In genomic region chr4:185801471-185801870, GRCh38 we compare ENCODE assay signal across 16 cellular contexts. TPM values are rescaled to one million over a fixed set of nuclear protein-coding genes. Genes with fewer than 3 reads are reported as not detected.
A peak's percentile ranks its signal among the peaks of the same experiment; 100 is the strongest.
DNase-seq lines count a peak whose midpoint lies in the region; ATAC-seq, FAIRE-seq and TF ChIP-seq lines count a peak whose summit lies in the region.
"Had no signal": no experiment of that assay in that cellular context is flagged by ENCODE, and none has a peak within 500 bp of the region (broad histone marks: within the 10 kb centered on the region; RNA-seq: fewer than 3 reads in every experiment).

No MANE protein-coding gene starts in this region.

- no peak for TF ChIP-seq CTCF in liver (IDR thresholded peaks at IDR 0.05; ENCODE audit: low read depth, low read length, missing input control)
- no peak for TF ChIP-seq CTCF in HepG2 (CRISPR knock-in tag; IDR thresholded peaks at IDR 0.05)
- no peak for TF ChIP-seq CTCF in choroid plexus epithelial cell (conservative IDR thresholded peaks at IDR 0.05; ENCODE audit: low read depth, low read length)
- no peak for TF ChIP-seq CTCF in fibroblast of villous mesenchyme (IDR thresholded peaks at IDR 0.05; ENCODE audit: insufficient read depth, low read depth, low read length)

- TF ChIP-seq EP300 in HepG2 (IDR thresholded peaks at IDR 0.05; ENCODE audit: low read depth in 2 of 2, low read length in 2 of 2) (no peak), HepG2 (CRISPR knock-in tag; IDR thresholded peaks at IDR 0.05; ENCODE audit: borderline replicate concordance) (no peak)

- H3K4me3 ChIP-seq in liver (ENCODE audit: low read depth in 1 of 3, low read length in 3 of 3) = no peak overlapping the region
- no peak overlapping the region for H3K4me3 ChIP-seq in HepG2 (replicated peaks in 1 of 3; ENCODE audit: insufficient read depth in 1 of 3, low read depth in 2 of 3, low read length in 3 of 3)
- no peak overlapping the region for H3K4me3 ChIP-seq in choroid plexus epithelial cell (ENCODE audit: low read depth, low read length)
- no peak overlapping the region for H3K4me3 ChIP-seq in fibroblast of villous mesenchyme (ENCODE audit: low read depth, low read length)
- H3K4me3 ChIP-seq: HAP-1 had no signal

- intact Hi-C loops in HepG2 (cut with micrococcal nuclease; ENCODE audit: unreplicated experiment) = no loop called here

- no peak for ATAC-seq in HepG2
- no peak for ATAC-seq in GM18517 (IDR thresholded peaks at IDR 0.05; ENCODE audit: unreplicated experiment)

- H4K20me1 ChIP-seq in HepG2 (ENCODE audit: insufficient read depth, low read length) = no peaks in the 10 kb centered on the region

- peaks cover 44% of the 10 kb centered on the region for H3K79me2 ChIP-seq in HepG2 (ENCODE audit: insufficient read depth, low read length)

- no peak overlapping the region for H2AFZ ChIP-seq in HepG2 (ENCODE audit: low read length)

- DNase-seq in HepG2 (ENCODE audit: low spot score) (no peak), choroid plexus epithelial cell (ENCODE audit: low read depth) (peak; percentile 66), fibroblast of villous mesenchyme (ENCODE audit: low read depth) (peak; percentile 43), CD1c-positive myeloid dendritic cell (ENCODE audit: extremely low spot score) (no peak)
- DNase-seq in activated naive CD4-positive, alpha-beta T cell treated with Interleukin-2 at 50 U/mL for 16 hours = no peak
- DNase-seq: C1 segment of cervical spinal cord; CD4-positive, alpha-beta memory T cell; DMS79; EL had no signal

- H3K9ac ChIP-seq in liver (ENCODE audit: low read depth in 1 of 2, low read length in 2 of 2) (no peak overlapping the region), HepG2 (ENCODE audit: insufficient read depth, low read depth, low read length) (no peak overlapping the region)

- no peaks in the 10 kb centered on the region for H3K9me3 ChIP-seq in liver (ENCODE audit: control insufficient read depth in 4 of 4, low read length in 3 of 4)
- no peaks in the 10 kb centered on the region for H3K9me3 ChIP-seq in HepG2 (ENCODE audit: low read length)
- H3K9me3 ChIP-seq: HAP-1 had no signal

- BruUV-seq in HepG2 (replicated peaks; lab: Mats Ljungman, UMichigan) = no TSS peak

- H3K4me2 ChIP-seq in HepG2 (ENCODE audit: low read depth, low read length) = no peak overlapping the region

- H3K4me1 ChIP-seq in liver (ENCODE audit: control insufficient read depth in 4 of 4, insufficient read depth in 4 of 4, low read length in 3 of 4) (peaks cover 0 to 29% (median 6%) of the 10 kb centered on the region in 4 donors), HepG2 (ENCODE audit: insufficient read depth, low read length) (peaks cover 54% of the 10 kb centered on the region)
- H3K4me1 ChIP-seq: HAP-1 had no signal

- H3K27ac ChIP-seq in liver (ENCODE audit: low read depth in 1 of 2, low read length in 2 of 2) (no peak overlapping the region), HepG2 (ENCODE audit: extremely low read length, insufficient read depth, low read length) (no peak overlapping the region)

- TF ChIP-seq POLR2A in HepG2 (IDR thresholded peaks at IDR 0.05; ENCODE audit: insufficient read depth in 1 of 2, low read depth in 2 of 2, low read length in 2 of 2) = no peak

- no peak for TF ChIP-seq RAD21 in liver (IDR thresholded peaks at IDR 0.05)
- no peak for TF ChIP-seq RAD21 in HepG2 (CRISPR knock-in tag; IDR thresholded peaks at IDR 0.05)

- H3K27me3 ChIP-seq in liver (ENCODE audit: control insufficient read depth in 4 of 4, insufficient read depth in 4 of 4, low read length in 3 of 4) (no peaks in the 10 kb centered on the region), HepG2 (ENCODE audit: control insufficient read depth in 1 of 2, insufficient read depth in 2 of 2, low read length in 2 of 2) (no peaks in the 10 kb centered on the region)

- no peak for FAIRE-seq in HepG2 (lab: Jason Lieb, UNC)
- FAIRE-seq: A204.1, G401.6, GM12891, H1 had no signal

- CTCF ChIA-PET in HepG2 (lab: Yijun Ruan, JAX; ENCODE audit: low intra/inter-chr PET ratio, low total read pairs) = no interaction called here

- 86% methylated on average over 4 of the region's 4 CpGs for WGBS in liver
- 94% methylated on average over 4 of the region's 4 CpGs for WGBS in HepG2 (ENCODE audit: low lambda C conversion rate)

- H3K36me3 ChIP-seq in liver (ENCODE audit: control insufficient read depth in 4 of 4, insufficient read depth in 3 of 4, low read depth in 1 of 4, low read length in 3 of 4) = peaks cover 0 to 11% (median 0%) of the 10 kb centered on the region in 4 donors
- peaks cover 5 to 14% of the 10 kb centered on the region in 2 experiments; a peak in 3 of 5 replicates for H3K36me3 ChIP-seq in HepG2 (replicated peaks in 1 of 2; ENCODE audit: control insufficient read depth in 1 of 2, insufficient read depth in 2 of 2, low read length in 2 of 2)
- H3K36me3 ChIP-seq: HAP-1 had no signal

- in situ Hi-C loops in HepG2 (cut with HindIII; ENCODE audit: extremely low pct_ligation_motif_present, low pct_unique_long_range_greater_than_20kb) = no loop called here

- POLR2A ChIA-PET in HepG2 (lab: Yijun Ruan, JAX) = no interaction called here

TF ChIP-seq in liver, 16 proteins besides CTCF, POLR2A, EP300 and RAD21 (continues in another document):
- TF ChIP-seq NR2F2 (IDR thresholded peaks at IDR 0.05) (no peak), ZBTB33 (IDR thresholded peaks at IDR 0.05) (no peak), MAX (IDR thresholded peaks at IDR 0.05) (no peak), GABPA (IDR thresholded peaks at IDR 0.05 in 1 of 2, conservative IDR thresholded peaks at IDR 0.05 in 1 of 2) (no peak)

TF ChIP-seq in HepG2, 621 proteins besides CTCF, POLR2A, EP300 and RAD21 (continues in another document):
- TF ChIP-seq MAFF (IDR thresholded peaks at IDR 0.05; ENCODE audit: low read depth, low read length) (no peak), ZNF17 (CRISPR knock-in tag; IDR thresholded peaks at IDR 0.05) (no peak), ZNF615 (CRISPR knock-in tag; IDR thresholded peaks at IDR 0.05; ENCODE audit: borderline replicate concordance) (no peak), BCLAF1 (IDR thresholded peaks at IDR 0.05) (no peak), GABPB1 (CRISPR knock-in tag; IDR thresholded peaks at IDR 0.05) (no peak), ZNF296 (CRISPR knock-in tag; conservative IDR thresholded peaks at IDR 0.05) (no peak), ZEB1 (IDR thresholded peaks at IDR 0.05; ENCODE audit: insufficient replicate concordance, low read depth) (no peak), TRIM24 (CRISPR knock-in tag; IDR thresholded peaks at IDR 0.05) (no peak)
- TF ChIP-seq, protein P1, sequence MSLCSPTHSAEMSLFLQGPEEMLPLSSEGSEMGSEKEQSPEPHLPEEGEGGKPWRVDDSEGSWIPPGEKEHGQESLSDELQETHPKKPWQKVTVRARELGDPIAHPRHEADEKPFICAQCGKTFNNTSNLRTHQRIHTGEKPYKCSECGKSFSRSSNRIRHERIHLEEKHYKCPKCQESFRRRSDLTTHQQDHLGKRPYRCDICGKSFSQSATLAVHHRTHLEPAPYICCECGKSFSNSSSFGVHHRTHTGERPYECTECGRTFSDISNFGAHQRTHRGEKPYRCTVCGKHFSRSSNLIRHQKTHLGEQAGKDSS (CRISPR knock-in tag; IDR thresholded peaks at IDR 0.05; ENCODE audit: borderline replicate concordance, low read depth) = no peak

RNA-seq across cellular contexts. Expression of gene SORBS2, which starts 10.5 kb away (rescaled TPM):
- total RNA-seq in liver (10 to 100 TPM; 23.3 to 73.9 TPM), HepG2 (2016; rRNA removed; fragmentation: Illumina TruSeq; extraction: Trizol) (25.0 and 29.0 TPM in 2 replicates), fibroblast of villous mesenchyme (1.3 and 1.7 TPM in 2 replicates)
- polyA plus RNA-seq in liver (100 to 1,000 TPM in 1 of 2 donors, 10 to 100 TPM in 1; 45.4 to 136 TPM), HepG2 (2011; rRNA removed) (55.9 and 80.5 TPM in 2 replicates)
- total RNA-seq in HepG2 (2016; cell fraction: cytosol; rRNA removed; fragmentation: Illumina TruSeq; extraction: Trizol; ENCODE audit: low read depth) = 7.2 and 7.3 TPM in 2 replicates
- total RNA-seq in HepG2 (2016; cell fraction: insoluble cytoplasmic fraction; rRNA removed; fragmentation: Illumina TruSeq; extraction: Trizol) = 26.0 and 26.2 TPM in 2 replicates
- total RNA-seq in HepG2 (2016; cell fraction: membrane; rRNA removed; fragmentation: Illumina TruSeq; extraction: Trizol) = 12.8 and 16.4 TPM in 2 replicates
- 62.8 and 62.9 TPM in 2 replicates for total RNA-seq in HepG2 (2016; cell fraction: nucleus; rRNA removed; fragmentation: Illumina TruSeq; extraction: Trizol)
- 38.4 and 48.7 TPM in 2 replicates for polyA plus RNA-seq in HepG2 (2011; cell fraction: cytosol; rRNA removed)
- polyA plus RNA-seq in HepG2 (2011; cell fraction: nucleus; rRNA removed) = 61.7 and 83.9 TPM in 2 replicates
- 34.7 and 45.4 TPM in 2 replicates for polyA plus RNA-seq in HepG2 (2012)
- polyA plus RNA-seq in HepG2 (2016; cell fraction: cytosol; fragmentation: Illumina TruSeq; extraction: Trizol; ENCODE audit: low read depth) = 1.7 and 2.6 TPM in 2 replicates
- 29.6 and 32.7 TPM in 2 replicates for polyA plus RNA-seq in HepG2 (2016; cell fraction: insoluble cytoplasmic fraction; fragmentation: Illumina TruSeq; extraction: Trizol; ENCODE audit: low read depth)
- polyA plus RNA-seq in HepG2 (2016; cell fraction: membrane; fragmentation: Illumina TruSeq; extraction: Trizol; ENCODE audit: low read depth) = 9.9 and 11.6 TPM in 2 replicates
- polyA plus RNA-seq in HepG2 (2016; cell fraction: nucleus; fragmentation: Illumina TruSeq; extraction: Trizol; ENCODE audit: insufficient read depth, low read depth) = 27.2 and 29.5 TPM in 2 replicates
- 11.3 and 137 TPM in 2 replicates for polyA minus RNA-seq in HepG2 (2011; rRNA and poly(A)+ RNA removed; ENCODE audit: low replicate concordance)
- 39.1 and 42.7 TPM in 2 replicates for polyA minus RNA-seq in HepG2 (2011; cell fraction: cytosol; rRNA and poly(A)+ RNA removed)
- 166 and 180 TPM in 2 replicates for polyA minus RNA-seq in HepG2 (2011; cell fraction: nucleus; rRNA and poly(A)+ RNA removed)
- total RNA-seq: CD4-positive, alpha-beta memory T cell had no signal
- polyA plus RNA-seq: CD4-positive, alpha-beta memory T cell had no signal

Comparison
In these comparisons a context has a peak if more than half of its experiments do, and no peak if none do; other contexts are left out.
1. DNase-seq: peak in choroid plexus epithelial cell (single experiment) and fibroblast of villous mesenchyme (single experiment); none in HepG2 (single experiment), activated naive CD4-positive, alpha-beta T cell treated with Interleukin-2 at 50 U/mL for 16 hours (single experiment) and CD1c-positive myeloid dendritic cell (single experiment).